Comparison of ENCODE assay signal across 16 cellular contexts in the genomic region with DNA sequence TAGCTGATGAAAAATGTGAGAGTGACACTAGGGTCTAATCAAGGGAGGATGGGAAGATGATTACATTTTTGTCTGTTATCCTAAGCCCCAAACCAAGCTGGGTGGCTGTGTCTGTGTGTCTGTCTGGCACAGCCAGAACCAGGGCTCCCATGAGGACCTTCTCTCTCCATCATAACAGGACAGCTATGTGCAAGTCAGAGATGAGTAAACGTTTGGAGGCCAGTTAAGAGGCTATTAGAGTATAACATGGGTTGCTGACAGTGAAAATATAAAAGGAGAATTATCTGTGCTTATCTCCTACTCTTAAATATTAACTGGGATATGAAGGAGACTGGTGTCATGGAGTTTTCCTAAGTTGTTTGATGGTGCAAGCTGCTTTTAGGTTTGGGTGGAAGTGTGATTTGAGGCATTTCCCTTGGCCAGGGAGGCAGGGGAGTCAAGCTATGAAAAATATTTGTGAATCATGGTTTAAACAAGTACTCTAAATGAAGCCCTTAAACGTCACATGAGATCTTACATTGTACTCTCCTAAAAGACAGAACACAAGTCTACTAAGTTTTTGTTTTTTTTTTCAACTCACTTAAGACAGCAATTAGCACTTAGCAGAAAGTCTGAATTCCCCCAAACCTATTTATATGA.
"Had no signal": no experiment of that assay in that cellular context is flagged by ENCODE, and none has a peak within 500 bp of the region (broad histone marks: within the 10 kb centered on the region; RNA-seq: fewer than 3 reads in every experiment).

No MANE protein-coding gene starts in this region.

- ATAC-seq: activated T-cell treated with anti-CD3 and anti-CD28 coated beads, Interleukin-2, amount 50 U/mL, for 72 hours; esophagus mucosa; gastroesophageal sphincter; left ventricle myocardium superior; sciatic nerve; upper lobe of right lung had no signal

- H3K4me3 ChIP-seq: gastroesophageal sphincter, suprapubic skin, upper lobe of right lung had no signal

- FAIRE-seq: endometrium had no signal

- DNase-seq: activated CD4-positive, alpha-beta memory T cell treated with anti-CD3 and anti-CD28 coated beads, Interleukin-2, amount 10 ng/mL, durations not matched to agents 7 days and 5 days; activated CD4-positive, alpha-beta T cell treated with anti-CD3 and anti-CD28 coated beads for 1 hour; activated CD8-positive, alpha-beta memory T cell treated with anti-CD3 and anti-CD28 coated beads, Interleukin-2, amount 50 U/mL, for 4 hours; activated naive CD4-positive, alpha-beta T cell treated with Interleukin-2 at 50 U/mL for 16 hours; activated T-cell treated with anti-CD3 and anti-CD28 coated beads, Interleukin-2, amount 50 U/mL, for 72 hours; islet precursor cell; left ventricle myocardium superior; nephron progenitor cell; stimulated activated CD4-positive, alpha-beta T cell treated with anti-CD3 and anti-CD28 coated beads, Interleukin-2, amount 100 ng/mL, for 24 hours; stimulated activated naive CD4-positive, alpha-beta T cell; upper lobe of right lung had no signal
